Comparison of ENCODE assay signal across 15 cellular contexts in the genomic region with DNA sequence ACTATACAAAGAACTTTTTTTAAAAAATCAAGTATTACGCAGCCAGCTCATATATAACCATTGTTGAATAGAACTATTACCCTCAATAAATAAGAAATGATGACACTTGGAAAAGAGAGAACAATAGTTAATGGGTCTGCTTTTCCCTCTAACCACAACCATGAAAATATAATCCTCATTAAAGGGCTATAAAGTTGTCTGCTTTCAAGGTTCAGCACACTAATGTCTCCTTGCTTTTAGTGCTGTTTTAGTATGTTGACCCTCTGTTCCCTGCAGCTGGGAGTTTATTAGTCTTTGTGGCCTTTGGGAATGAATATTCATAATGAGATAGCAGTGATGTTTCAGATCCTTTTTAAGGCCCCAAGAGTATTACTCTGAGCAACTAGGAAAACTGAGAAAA.
DNase-seq lines count a peak whose midpoint lies in the region; ATAC-seq and TF ChIP-seq lines count a peak whose summit lies in the region.
"Had no signal": no experiment of that assay in that cellular context is flagged by ENCODE, and none has a peak within 500 bp of the region (broad histone marks: within the 10 kb centered on the region; RNA-seq: fewer than 3 reads in every experiment).

No MANE protein-coding gene starts in this region.

- H3K36me3 ChIP-seq in HAP-1 (replicated peaks): no peaks in the 10 kb centered on the region
- no peaks in the 10 kb centered on the region for H3K36me3 ChIP-seq in stomach

- peaks cover 0 to 8% (median 2%) of the 10 kb centered on the region in 5 experiments for H3K9me3 Mint-ChIP-seq in brain
- H3K9me3 Mint-ChIP-seq: IgD-negative memory B cell had no signal

- peak overlapping the region in 3 of 5 experiments; percentile 11 to 38 (median 24) for H3K27ac Mint-ChIP-seq in brain
- H3K27ac Mint-ChIP-seq: IgD-negative memory B cell, T-helper 17 cell had no signal

- peak; percentile 21 for DNase-seq in DMS 273 (lab: John Stamatoyannopoulos, UW; ENCODE audit: unreplicated experiment)
- DNase-seq in DMS 273 treated with DMSO at 0.1 percent for 48 hours (lab: John Stamatoyannopoulos, UW): no peak
- peak; percentile 9 to 57 for DNase-seq in HAP-1 (ENCODE audit: low spot score in 2 of 2)
- DNase-seq in NCI-H345 (lab: John Stamatoyannopoulos, UW): peak; percentile 30
- no peak for DNase-seq in foreskin fibroblast
- DNase-seq in stomach: no peak
- DNase-seq: C1 segment of cervical spinal cord, GDM1, SHP77 treated with DMSO at 0.1 percent for 48 hours, T-helper 17 cell had no signal

- no peaks in the 10 kb centered on the region for H3K9me3 ChIP-seq in HAP-1
- H3K9me3 ChIP-seq in stomach: no peaks in the 10 kb centered on the region

- H3K27me3 ChIP-seq in HAP-1 (ENCODE audit: low read depth): no peaks in the 10 kb centered on the region
- H3K27me3 ChIP-seq in stomach: no peaks in the 10 kb centered on the region

- no peak overlapping the region for H3K27ac ChIP-seq in stomach
- H3K27ac ChIP-seq: 22Rv1 had no signal

- H3K27me3 Mint-ChIP-seq in brain: no peaks in the 10 kb centered on the region
- H3K27me3 Mint-ChIP-seq: IgD-negative memory B cell, T-helper 17 cell had no signal

- 95 to 100% (median 100%) methylated on average over 1 of the region's 1 CpG for WGBS in stomach, 5 donors

- TF ChIP-seq CTCF in brain (conservative IDR thresholded peaks at IDR 0.05) (no peak), foreskin fibroblast (IDR thresholded peaks at IDR 0.05; ENCODE audit: low read depth, low read length) (no peak), stomach (IDR thresholded peaks at IDR 0.05) (no peak)

- H3K4me1 ChIP-seq in HAP-1 (peaks cover 11% of the 10 kb centered on the region), stomach (peaks cover 0 to 7% (median 0%) of the 10 kb centered on the region in 4 donors)

- no peak overlapping the region for H3K4me3 Mint-ChIP-seq in brain
- H3K4me3 Mint-ChIP-seq: IgD-negative memory B cell, T-helper 17 cell had no signal

- no peak for ATAC-seq in GM18873 (IDR thresholded peaks at IDR 0.05; ENCODE audit: low FRiP score, unreplicated experiment)
- ATAC-seq: Panc1, T-helper 17 cell had no signal

- no peak for TF ChIP-seq POLR2A in stomach (IDR thresholded peaks at IDR 0.05)

- TF ChIP-seq EP300 in stomach (IDR thresholded peaks at IDR 0.05): no peak

- in situ Hi-C loops in HAP-1 (cut with MboI; ENCODE audit: low sequenced_read_pairs): no loop called here

- H3K4me1 Mint-ChIP-seq in brain: peaks cover 59% of the 10 kb centered on the region
- H3K4me1 Mint-ChIP-seq: IgD-negative memory B cell, T-helper 17 cell had no signal

- intact Hi-C loops in stomach (cut with DNase I; ENCODE audit: low total_unique reads): no loop called here

- H3K4me3 ChIP-seq in HAP-1: no peak overlapping the region
- H3K4me3 ChIP-seq in foreskin fibroblast (ENCODE audit: low read depth in 1 of 2, low read length in 2 of 2): no peak overlapping the region
- H3K4me3 ChIP-seq in stomach: no peak overlapping the region

- peaks cover 5% of the 10 kb centered on the region for H3K36me3 Mint-ChIP-seq in brain

Comparison
In these comparisons a context has a peak if more than half of its experiments do, and no peak if none do; other contexts are left out.
1. DNase-seq: peak in DMS 273 (single experiment), HAP-1 (2 of 2) and NCI-H345 (single experiment); none in DMS 273 treated with DMSO at 0.1 percent for 48 hours (single experiment), foreskin fibroblast (0 of 2) and stomach (single experiment).